In genomic region chr14:35835208-35835982, GRCh38 we compare ENCODE assay signal across 25 cellular contexts. TPM values are rescaled to one million over a fixed set of nuclear protein-coding genes. Genes with fewer than 3 reads are reported as not detected.
DNase-seq lines count a peak whose midpoint lies in the region; ATAC-seq, FAIRE-seq and TF ChIP-seq lines count a peak whose summit lies in the region.
"Had no signal": no experiment of that assay in that cellular context is flagged by ENCODE, and none has a peak within 500 bp of the region (broad histone marks: within the 10 kb centered on the region; RNA-seq: fewer than 3 reads in every experiment).

No MANE protein-coding gene starts in this region.

- H3K9me3 ChIP-seq in HepG2 (ENCODE audit: low read length) (peaks cover under 1% of the 10 kb centered on the region; the same call in 1 of the 2 replicates), right lobe of liver (peaks cover 0 to 3% (median 0%) of the 10 kb centered on the region in 4 donors), GM12878 (replicated peaks; ENCODE audit: control insufficient read depth, insufficient read depth, low read length) (no peaks in the 10 kb centered on the region; the same call in 2 of the 3 replicates)
- H3K9me3 ChIP-seq: BE2C had no signal

- no peak for TF ChIP-seq CTCF in HepG2 (CRISPR knock-in tag; IDR thresholded peaks at IDR 0.05)
- no peak for TF ChIP-seq CTCF in right lobe of liver (IDR thresholded peaks at IDR 0.05)
- no peak for TF ChIP-seq CTCF in GM12878 (IDR thresholded peaks at IDR 0.05 in 2 of 3, conservative IDR thresholded peaks at IDR 0.05 in 1 of 3; ENCODE audit: control insufficient read depth in 2 of 3, extremely low read depth in 1 of 3, insufficient read depth in 1 of 3, low read depth in 3 of 3, low read length in 3 of 3)

- H3K4me3 ChIP-seq in HepG2 (replicated peaks in 1 of 3; ENCODE audit: insufficient read depth in 1 of 3, low read depth in 2 of 3, low read length in 3 of 3) (no peak overlapping the region), right lobe of liver (no peak overlapping the region), GM12878 (no peak overlapping the region)
- H3K4me3 ChIP-seq: BLaER1 treated with 17β-estradiol and CSF1 and Interleukin-3, amounts not matched to agents 10 nM and 100 nM had no signal

- no peaks in the 10 kb centered on the region for H3K4me1 ChIP-seq in HepG2 (ENCODE audit: insufficient read depth, low read length)
- no peaks in the 10 kb centered on the region for H3K4me1 ChIP-seq in right lobe of liver
- no peaks in the 10 kb centered on the region for H3K4me1 ChIP-seq in GM12878 (ENCODE audit: control insufficient read depth, insufficient read depth, low read length)
- H3K4me1 ChIP-seq: BE2C; BLaER1 treated with 17β-estradiol and CSF1 and Interleukin-3, amounts not matched to agents 10 nM and 100 nM had no signal

- FAIRE-seq in HepG2 (lab: Jason Lieb, UNC) = no peak
- no peak for FAIRE-seq in GM12878 (lab: Jason Lieb, UNC)
- FAIRE-seq: A204.1, D721Med, GM12892, H54 had no signal

- H3K36me3 ChIP-seq in HepG2 (replicated peaks in 1 of 2; ENCODE audit: control insufficient read depth in 1 of 2, insufficient read depth in 2 of 2, low read length in 2 of 2) = peaks cover 25 to 60% of the 10 kb centered on the region in 2 experiments
- peaks cover 0 to 4% (median 0%) of the 10 kb centered on the region in 4 donors for H3K36me3 ChIP-seq in right lobe of liver
- H3K36me3 ChIP-seq in GM12878 (ENCODE audit: control insufficient read depth in 2 of 2, insufficient read depth in 2 of 2, low read length in 1 of 2) = no peaks in the 10 kb centered on the region; a peak in 3 of 4 replicates

- TF ChIP-seq RAD21 in HepG2 (CRISPR knock-in tag; IDR thresholded peaks at IDR 0.05) (no peak), GM12878 (IDR thresholded peaks at IDR 0.05; ENCODE audit: insufficient read depth, low read depth, low read length) (no peak)

- intact Hi-C loops in Right ventricle myocardium inferior (cut with DNase I) (no loop called here), cardiac septum (cut with DNase I) (no loop called here), HepG2 (cut with micrococcal nuclease; ENCODE audit: unreplicated experiment) (no loop called here), right lobe of liver (cut with DNase I) (no loop called here), GM12878 (cut with micrococcal nuclease; ENCODE audit: unreplicated experiment) (no loop called here), left ventricle myocardium superior (cut with micrococcal nuclease) (no loop called here)

- in situ Hi-C loops in HepG2 (cut with HindIII; ENCODE audit: extremely low pct_ligation_motif_present, low pct_unique_long_range_greater_than_20kb) (no loop called here), GM12878 (cut with MboI) (no loop called here)

- H3K9ac ChIP-seq in HepG2 (ENCODE audit: insufficient read depth, low read depth, low read length) (no peak overlapping the region), GM12878 (ENCODE audit: control insufficient read depth, insufficient read depth, low read length) (no peak overlapping the region)
- H3K9ac ChIP-seq: BLaER1 treated with 17β-estradiol and CSF1 and Interleukin-3, amounts not matched to agents 10 nM and 100 nM had no signal

- POLR2A ChIA-PET in HepG2 (lab: Yijun Ruan, JAX) (interaction anchor here (2.0 kb wide), 1 partner anchor 9 kb away, joined by 21 read pairs; the partner anchor contains the start of gene BRMS1L), GM12878 (lab: Charles Lee) (interaction anchor here (1.0 to 2.1 kb wide), 2 partner anchors 9 to 28 kb away, joined by 3 to 11 read pairs; partner anchors contain the start of gene BRMS1L)

- H3K79me2 ChIP-seq in HepG2 (ENCODE audit: insufficient read depth, low read length) (no peaks in the 10 kb centered on the region), GM12878 (ENCODE audit: control insufficient read depth, insufficient read depth, low read length) (no peaks in the 10 kb centered on the region)

- H3K27me3 ChIP-seq in HepG2 (ENCODE audit: control insufficient read depth in 1 of 2, insufficient read depth in 2 of 2, low read length in 2 of 2) (no peaks in the 10 kb centered on the region), right lobe of liver (no peaks in the 10 kb centered on the region), GM12878 (replicated peaks in 1 of 2; ENCODE audit: control insufficient read depth in 2 of 2, insufficient read depth in 2 of 2, low read length in 1 of 2) (no peaks in the 10 kb centered on the region)
- H3K27me3 ChIP-seq: BE2C; BLaER1 treated with 17β-estradiol and CSF1 and Interleukin-3, amounts not matched to agents 10 nM and 100 nM had no signal

- TF ChIP-seq EP300 in HepG2 (IDR thresholded peaks at IDR 0.05; ENCODE audit: low read depth in 2 of 2, low read length in 2 of 2) (no peak), HepG2 (CRISPR knock-in tag; IDR thresholded peaks at IDR 0.05; ENCODE audit: borderline replicate concordance) (no peak), GM12878 (IDR thresholded peaks at IDR 0.05; ENCODE audit: borderline replicate concordance in 1 of 2, control insufficient read depth in 1 of 2, low read depth in 2 of 2, low read length in 2 of 2) (no peak)

- TF ChIP-seq POLR2A in HepG2 (IDR thresholded peaks at IDR 0.05; ENCODE audit: insufficient read depth in 1 of 2, low read depth in 2 of 2, low read length in 2 of 2) (no peak), right lobe of liver (IDR thresholded peaks at IDR 0.05) (no peak), GM12878 (IDR thresholded peaks at IDR 0.05; ENCODE audit: low read depth, low read length) (no peak)

- ATAC-seq in Right ventricle myocardium inferior = peak; percentile 42
- no peak for ATAC-seq in HepG2
- ATAC-seq in right lobe of liver = no peak
- ATAC-seq in GM12878 = no peak
- peak; percentile 63 for ATAC-seq in left ventricle myocardium superior
- no peak for ATAC-seq in HG02798 (IDR thresholded peaks at IDR 0.05; ENCODE audit: poor library complexity, unreplicated experiment)
- no peak for ATAC-seq in HG02852 (IDR thresholded peaks at IDR 0.05; ENCODE audit: unreplicated experiment)

- 92% methylated on average over 5 of the region's 5 CpGs for WGBS in HepG2 (ENCODE audit: low lambda C conversion rate)
- WGBS in right lobe of liver (ENCODE audit: insufficient coverage, low coverage, low lambda C conversion rate, missing lambda C conversion rate) = 78% methylated on average over 5 of the region's 5 CpGs
- 87% methylated on average over 5 of the region's 5 CpGs for WGBS in GM12878 (ENCODE audit: insufficient coverage, insufficient replicate concordance, low lambda C conversion rate, missing lambda C conversion rate)

- SMC1A ChIA-PET in GM12878 (lab: Charles Lee; ENCODE audit: uncharacterized antibody, unreplicated experiment) = interaction anchor here (0.7 to 2.9 kb wide), 6 partner anchors 9 to 234 kb away, joined by 3 to 12 read pairs (median 4); partner anchors contain the start of gene BRMS1L

- no peak overlapping the region for H3K4me2 ChIP-seq in HepG2 (ENCODE audit: low read depth, low read length)
- H3K4me2 ChIP-seq in GM12878 (ENCODE audit: control insufficient read depth, insufficient read depth) = no peak overlapping the region
- H3K4me2 ChIP-seq: BLaER1 treated with 17β-estradiol and CSF1 and Interleukin-3, amounts not matched to agents 10 nM and 100 nM had no signal

- H3K27ac ChIP-seq in HepG2 (ENCODE audit: extremely low read length, insufficient read depth, low read length) (no peak overlapping the region), right lobe of liver (no peak overlapping the region), GM12878 (ENCODE audit: control insufficient read depth, insufficient read depth) (no peak overlapping the region)
- H3K27ac ChIP-seq: 22Rv1; BLaER1 treated with 17β-estradiol and CSF1 and Interleukin-3, amounts not matched to agents 10 nM and 100 nM had no signal

- CTCF ChIA-PET in HepG2 (lab: Yijun Ruan, JAX; ENCODE audit: low intra/inter-chr PET ratio, low total read pairs) (no interaction called here), GM12878 (lab: Yijun Ruan, JAX) (interaction anchor here (0.8 to 2.2 kb wide), 8 partner anchors 9 to 234 kb away, joined by 3 to 15 read pairs (median 4); partner anchors contain the start of gene BRMS1L)

- no peak overlapping the region for H2AFZ ChIP-seq in HepG2 (ENCODE audit: low read length)
- H2AFZ ChIP-seq in GM12878 (ENCODE audit: control insufficient read depth, low read depth, low read length) = no peak overlapping the region

- H4K20me1 ChIP-seq in HepG2 (ENCODE audit: insufficient read depth, low read length) (no peaks in the 10 kb centered on the region), GM12878 (ENCODE audit: control insufficient read depth, insufficient read depth) (no peaks in the 10 kb centered on the region)

- DNase-seq in Right ventricle myocardium inferior (ENCODE audit: missing footprints) (no peak), cardiac septum (ENCODE audit: low spot score) (no peak), HepG2 (ENCODE audit: low spot score) (no peak), right lobe of liver (no peak), GM12878 (ENCODE audit: low read depth, low spot score) (no peak), left ventricle myocardium superior (no peak)
- DNase-seq: ACHN; AML-193; BE2C; CD4-positive, alpha-beta T cell; CD8-positive, alpha-beta memory T cell; DMS 273 treated with DMSO at 0.1 percent for 48 hours; DMS79; EL; GDM1; GOT3; HCEC 1CT had no signal

- BruUV-seq in HepG2 (replicated peaks; lab: Mats Ljungman, UMichigan) (TSS peak; percentile 18), GM12878 (replicated peaks; lab: Mats Ljungman, UMichigan) (TSS peak; percentile 19)

- RAD21 ChIA-PET in GM12878 (lab: Charles Lee; ENCODE audit: unreplicated experiment) = interaction anchor here (1.2 to 1.4 kb wide), 2 partner anchors 9 to 14 kb away, joined by 3 to 5 read pairs; partner anchors contain the start of gene BRMS1L

RNA-seq across cellular contexts. Expression of gene BRMS1L, which starts 9.3 kb away (rescaled TPM):
- total RNA-seq in Right ventricle myocardium inferior = 11.7 TPM
- total RNA-seq in cardiac septum = 12.1 TPM
- total RNA-seq in HepG2 (2016; rRNA removed; fragmentation: Illumina TruSeq; extraction: Trizol) = 23.8 and 35.5 TPM in 2 replicates
- 3.3 and 3.7 TPM in 2 replicates for total RNA-seq in HepG2 (2016; cell fraction: cytosol; rRNA removed; fragmentation: Illumina TruSeq; extraction: Trizol; ENCODE audit: low read depth)
- 27.6 and 34.0 TPM in 2 replicates for total RNA-seq in HepG2 (2016; cell fraction: insoluble cytoplasmic fraction; rRNA removed; fragmentation: Illumina TruSeq; extraction: Trizol)
- 13.4 and 14.6 TPM in 2 replicates for total RNA-seq in HepG2 (2016; cell fraction: membrane; rRNA removed; fragmentation: Illumina TruSeq; extraction: Trizol)
- 35.9 and 40.7 TPM in 2 replicates for total RNA-seq in HepG2 (2016; cell fraction: nucleus; rRNA removed; fragmentation: Illumina TruSeq; extraction: Trizol)
- polyA plus RNA-seq in HepG2 (2011; rRNA removed) = 16.6 and 21.1 TPM in 2 replicates
- polyA plus RNA-seq in HepG2 (2011; cell fraction: cytosol; rRNA removed) = 5.9 and 10.4 TPM in 2 replicates
- 10.1 and 15.3 TPM in 2 replicates for polyA plus RNA-seq in HepG2 (2011; cell fraction: nucleus; rRNA removed)
- 20.9 and 22.7 TPM in 2 replicates for polyA plus RNA-seq in HepG2 (2012)
- 3.5 and 3.7 TPM in 2 replicates for polyA plus RNA-seq in HepG2 (2016; cell fraction: cytosol; fragmentation: Illumina TruSeq; extraction: Trizol; ENCODE audit: low read depth)
- polyA plus RNA-seq in HepG2 (2016; cell fraction: insoluble cytoplasmic fraction; fragmentation: Illumina TruSeq; extraction: Trizol; ENCODE audit: low read depth) = 52.9 and 57.5 TPM in 2 replicates
- 11.6 and 12.9 TPM in 2 replicates for polyA plus RNA-seq in HepG2 (2016; cell fraction: membrane; fragmentation: Illumina TruSeq; extraction: Trizol; ENCODE audit: low read depth)
- 54.9 and 62.3 TPM in 2 replicates for polyA plus RNA-seq in HepG2 (2016; cell fraction: nucleus; fragmentation: Illumina TruSeq; extraction: Trizol; ENCODE audit: insufficient read depth, low read depth)
- 1.5 and 1.8 TPM in 2 replicates for polyA minus RNA-seq in HepG2 (2011; rRNA and poly(A)+ RNA removed; ENCODE audit: low replicate concordance)
- 10.1 and 11.6 TPM in 2 replicates for polyA minus RNA-seq in HepG2 (2011; cell fraction: cytosol; rRNA and poly(A)+ RNA removed)
- polyA minus RNA-seq in HepG2 (2011; cell fraction: nucleus; rRNA and poly(A)+ RNA removed) = 52.1 and 73.6 TPM in 2 replicates
- 1 to 10 TPM; 2.3 to 6.2 (median 3.3) TPM for total RNA-seq in right lobe of liver
- total RNA-seq in GM12878 (2013; cell fraction: nucleolus; rRNA removed) = 6.2 and 8.1 TPM in 2 replicates
- total RNA-seq in GM12878 (2014; rRNA removed) = 5.3 and 6.9 TPM in 2 replicates
- 8.6 and 11.7 TPM in 2 replicates for total RNA-seq in GM12878 (2014; rRNA removed; fragmentation: Illumina TruSeq; extraction: Trizol)
- total RNA-seq in GM12878 (2021) = 6.0 and 6.3 TPM in 2 replicates
- polyA plus RNA-seq in GM12878 (2011; ENCODE audit: low read depth) = 2.3 TPM
- polyA plus RNA-seq in GM12878 (2011; rRNA removed) = 7.8 and 12.8 TPM in 2 replicates
- polyA plus RNA-seq in GM12878 (2011; cell fraction: cytosol; rRNA removed) = 2.2 and 2.5 TPM in 2 replicates
- polyA plus RNA-seq in GM12878 (2011; cell fraction: nucleus; rRNA removed) = 5.0 and 7.4 TPM in 2 replicates
- 4.8 and 6.6 TPM in 2 replicates for polyA plus RNA-seq in GM12878 (2012)
- 11.6 and 11.8 TPM in 2 replicates for polyA plus RNA-seq in GM12878 (2014; fragmentation: Illumina TruSeq; extraction: Trizol)
- polyA plus RNA-seq in GM12878 (2014; fragmentation: Nextera tagmentation; extraction: Ambion mirVana) = 1 to 10 TPM; 7.6 to 8.0 TPM
- polyA plus RNA-seq in GM12878 (2014; rRNA removed) = 6.6 and 9.3 TPM in 2 replicates
- polyA plus RNA-seq in GM12878 (2016; fragmentation: Nextera tagmentation; extraction: Ambion mirVana) = 10 to 100 TPM; 22.2 to 26.7 TPM
- polyA minus RNA-seq in GM12878 (2011; rRNA and poly(A)+ RNA removed) = 1.4 and 1.8 TPM in 2 replicates
- polyA minus RNA-seq in GM12878 (2011; cell fraction: cytosol; rRNA and poly(A)+ RNA removed) = 2.1 and 4.0 TPM in 2 replicates
- 2.5 and 7.6 TPM in 2 replicates for polyA minus RNA-seq in GM12878 (2011; cell fraction: nucleus; rRNA and poly(A)+ RNA removed)
- total RNA-seq in left ventricle myocardium superior = 13.0 TPM

RNA-seq across cellular contexts. Expression of gene RALGAPA1, which starts 26.3 kb away (rescaled TPM):
- 35.6 TPM for total RNA-seq in Right ventricle myocardium inferior
- total RNA-seq in cardiac septum = 45.1 TPM
- 89.2 and 103 TPM in 2 replicates for total RNA-seq in HepG2 (2016; rRNA removed; fragmentation: Illumina TruSeq; extraction: Trizol)
- 67.7 and 82.5 TPM in 2 replicates for total RNA-seq in HepG2 (2016; cell fraction: cytosol; rRNA removed; fragmentation: Illumina TruSeq; extraction: Trizol; ENCODE audit: low read depth)
- 88.4 and 98.4 TPM in 2 replicates for total RNA-seq in HepG2 (2016; cell fraction: insoluble cytoplasmic fraction; rRNA removed; fragmentation: Illumina TruSeq; extraction: Trizol)
- 66.2 and 85.5 TPM in 2 replicates for total RNA-seq in HepG2 (2016; cell fraction: membrane; rRNA removed; fragmentation: Illumina TruSeq; extraction: Trizol)
- total RNA-seq in HepG2 (2016; cell fraction: nucleus; rRNA removed; fragmentation: Illumina TruSeq; extraction: Trizol) = 215 and 231 TPM in 2 replicates
- polyA plus RNA-seq in HepG2 (2011; rRNA removed) = 58.2 and 65.0 TPM in 2 replicates
- polyA plus RNA-seq in HepG2 (2011; cell fraction: cytosol; rRNA removed) = 20.3 and 33.5 TPM in 2 replicates
- polyA plus RNA-seq in HepG2 (2011; cell fraction: nucleus; rRNA removed) = 72.7 and 78.9 TPM in 2 replicates
- 49.6 and 52.4 TPM in 2 replicates for polyA plus RNA-seq in HepG2 (2012)
- polyA plus RNA-seq in HepG2 (2016; cell fraction: cytosol; fragmentation: Illumina TruSeq; extraction: Trizol; ENCODE audit: low read depth) = 4.1 TPM in 2 replicates
- polyA plus RNA-seq in HepG2 (2016; cell fraction: insoluble cytoplasmic fraction; fragmentation: Illumina TruSeq; extraction: Trizol; ENCODE audit: low read depth) = 61.0 and 61.5 TPM in 2 replicates
- 8.3 and 9.4 TPM in 2 replicates for polyA plus RNA-seq in HepG2 (2016; cell fraction: membrane; fragmentation: Illumina TruSeq; extraction: Trizol; ENCODE audit: low read depth)
- polyA plus RNA-seq in HepG2 (2016; cell fraction: nucleus; fragmentation: Illumina TruSeq; extraction: Trizol; ENCODE audit: insufficient read depth, low read depth) = 95.7 and 106 TPM in 2 replicates
- polyA minus RNA-seq in HepG2 (2011; rRNA and poly(A)+ RNA removed; ENCODE audit: low replicate concordance) = 28.8 and 235 TPM in 2 replicates
- polyA minus RNA-seq in HepG2 (2011; cell fraction: cytosol; rRNA and poly(A)+ RNA removed) = 103 and 117 TPM in 2 replicates
- 733 and 766 TPM in 2 replicates for polyA minus RNA-seq in HepG2 (2011; cell fraction: nucleus; rRNA and poly(A)+ RNA removed)
- 10 to 100 TPM; 16.2 to 23.3 (median 19.7) TPM for total RNA-seq in right lobe of liver
- total RNA-seq in GM12878 (2013; cell fraction: nucleolus; rRNA removed) = 118 and 125 TPM in 2 replicates
- 15.5 and 22.3 TPM in 2 replicates for total RNA-seq in GM12878 (2014; rRNA removed)
- total RNA-seq in GM12878 (2014; rRNA removed; fragmentation: Illumina TruSeq; extraction: Trizol) = 26.7 and 30.4 TPM in 2 replicates
- total RNA-seq in GM12878 (2021) = 22.8 and 26.7 TPM in 2 replicates
- 3.7 TPM for polyA plus RNA-seq in GM12878 (2011; ENCODE audit: low read depth)
- polyA plus RNA-seq in GM12878 (2011; rRNA removed) = 12.9 and 17.2 TPM in 2 replicates
- 5.7 and 6.7 TPM in 2 replicates for polyA plus RNA-seq in GM12878 (2011; cell fraction: cytosol; rRNA removed)
- polyA plus RNA-seq in GM12878 (2011; cell fraction: nucleus; rRNA removed) = 13.4 and 17.6 TPM in 2 replicates
- polyA plus RNA-seq in GM12878 (2012) = 6.0 and 6.7 TPM in 2 replicates
- 14.4 and 19.3 TPM in 2 replicates for polyA plus RNA-seq in GM12878 (2014; fragmentation: Illumina TruSeq; extraction: Trizol)
- polyA plus RNA-seq in GM12878 (2014; fragmentation: Nextera tagmentation; extraction: Ambion mirVana) = 1 to 10 TPM; 5.6 to 5.7 TPM
- polyA plus RNA-seq in GM12878 (2014; rRNA removed) = 7.7 and 8.3 TPM in 2 replicates
- 10 to 100 TPM; 15.0 to 18.4 TPM for polyA plus RNA-seq in GM12878 (2016; fragmentation: Nextera tagmentation; extraction: Ambion mirVana)
- polyA minus RNA-seq in GM12878 (2011; rRNA and poly(A)+ RNA removed) = 35.8 and 37.0 TPM in 2 replicates
- 9.5 and 11.7 TPM in 2 replicates for polyA minus RNA-seq in GM12878 (2011; cell fraction: cytosol; rRNA and poly(A)+ RNA removed)
- 39.4 and 75.8 TPM in 2 replicates for polyA minus RNA-seq in GM12878 (2011; cell fraction: nucleus; rRNA and poly(A)+ RNA removed)
- 31.8 TPM for total RNA-seq in left ventricle myocardium superior

Comparison
In these comparisons a context has a peak if more than half of its experiments do, and no peak if none do; other contexts are left out.
1. ATAC-seq: peak in Right ventricle myocardium inferior (single experiment) and left ventricle myocardium superior (single experiment); none in HepG2 (single experiment), right lobe of liver (0 of 4), GM12878 (single experiment), HG02798 (single experiment) and HG02852 (single experiment).